ENCODE assay signal across 1 cellular context in the genomic region with DNA sequence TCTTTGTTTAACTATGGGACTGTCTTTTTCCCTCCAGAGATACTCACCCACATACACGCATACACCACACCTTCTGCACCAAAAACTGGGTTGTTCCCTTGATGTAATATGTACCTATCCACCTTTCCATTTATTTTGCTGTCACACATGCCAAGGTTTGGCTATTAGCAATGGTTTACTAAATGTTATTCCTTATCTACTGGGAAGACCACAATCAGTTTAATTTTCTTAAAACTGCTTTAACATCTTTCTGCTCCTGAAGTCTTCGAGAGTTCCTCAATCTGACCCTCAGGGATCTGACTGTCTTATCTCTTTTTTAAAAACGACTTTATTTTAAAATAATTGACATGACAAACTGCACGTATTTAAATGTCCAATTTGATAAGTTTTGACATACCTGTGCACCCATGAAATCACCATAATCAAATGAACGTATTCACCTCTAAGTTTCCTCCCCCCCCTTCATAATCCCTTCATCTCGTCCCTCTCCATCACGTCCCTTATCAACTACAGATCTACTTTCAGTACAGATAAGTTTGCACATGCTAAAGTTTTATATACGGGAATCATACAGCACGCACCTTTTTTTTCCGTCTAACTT.
TF ChIP-seq lines count a peak whose summit lies in the region.

No MANE protein-coding gene starts in this region.

TF ChIP-seq in GM12878, 131 proteins besides CTCF, POLR2A, EP300 and RAD21:
- TF ChIP-seq SP1 (IDR thresholded peaks at IDR 0.05; ENCODE audit: low read depth, low read length) (no peak), CBFB (IDR thresholded peaks at IDR 0.05; ENCODE audit: low read depth) (peak; percentile 13; the same call in 1 of the 2 replicates), MYB (IDR thresholded peaks at IDR 0.05; ENCODE audit: borderline replicate concordance, low read depth, low read length) (no peak)
- TF ChIP-seq, protein P1, sequence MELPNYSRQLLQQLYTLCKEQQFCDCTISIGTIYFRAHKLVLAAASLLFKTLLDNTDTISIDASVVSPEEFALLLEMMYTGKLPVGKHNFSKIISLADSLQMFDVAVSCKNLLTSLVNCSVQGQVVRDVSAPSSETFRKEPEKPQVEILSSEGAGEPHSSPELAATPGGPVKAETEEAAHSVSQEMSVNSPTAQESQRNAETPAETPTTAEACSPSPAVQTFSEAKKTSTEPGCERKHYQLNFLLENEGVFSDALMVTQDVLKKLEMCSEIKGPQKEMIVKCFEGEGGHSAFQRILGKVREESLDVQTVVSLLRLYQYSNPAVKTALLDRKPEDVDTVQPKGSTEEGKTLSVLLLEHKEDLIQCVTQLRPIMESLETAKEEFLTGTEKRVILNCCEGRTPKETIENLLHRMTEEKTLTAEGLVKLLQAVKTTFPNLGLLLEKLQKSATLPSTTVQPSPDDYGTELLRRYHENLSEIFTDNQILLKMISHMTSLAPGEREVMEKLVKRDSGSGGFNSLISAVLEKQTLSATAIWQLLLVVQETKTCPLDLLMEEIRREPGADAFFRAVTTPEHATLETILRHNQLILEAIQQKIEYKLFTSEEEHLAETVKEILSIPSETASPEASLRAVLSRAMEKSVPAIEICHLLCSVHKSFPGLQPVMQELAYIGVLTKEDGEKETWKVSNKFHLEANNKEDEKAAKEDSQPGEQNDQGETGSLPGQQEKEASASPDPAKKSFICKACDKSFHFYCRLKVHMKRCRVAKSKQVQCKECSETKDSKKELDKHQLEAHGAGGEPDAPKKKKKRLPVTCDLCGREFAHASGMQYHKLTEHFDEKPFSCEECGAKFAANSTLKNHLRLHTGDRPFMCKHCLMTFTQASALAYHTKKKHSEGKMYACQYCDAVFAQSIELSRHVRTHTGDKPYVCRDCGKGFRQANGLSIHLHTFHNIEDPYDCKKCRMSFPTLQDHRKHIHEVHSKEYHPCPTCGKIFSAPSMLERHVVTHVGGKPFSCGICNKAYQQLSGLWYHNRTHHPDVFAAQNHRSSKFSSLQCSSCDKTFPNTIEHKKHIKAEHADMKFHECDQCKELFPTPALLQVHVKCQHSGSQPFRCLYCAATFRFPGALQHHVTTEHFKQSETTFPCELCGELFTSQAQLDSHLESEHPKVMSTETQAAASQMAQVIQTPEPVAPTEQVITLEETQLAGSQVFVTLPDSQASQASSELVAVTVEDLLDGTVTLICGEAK (IDR thresholded peaks at IDR 0.05; ENCODE audit: borderline replicate concordance): peak; percentile 21; the same call in 1 of the 2 replicates
